Comparison of ENCODE assay signal across 1 cellular context in the genomic region with DNA sequence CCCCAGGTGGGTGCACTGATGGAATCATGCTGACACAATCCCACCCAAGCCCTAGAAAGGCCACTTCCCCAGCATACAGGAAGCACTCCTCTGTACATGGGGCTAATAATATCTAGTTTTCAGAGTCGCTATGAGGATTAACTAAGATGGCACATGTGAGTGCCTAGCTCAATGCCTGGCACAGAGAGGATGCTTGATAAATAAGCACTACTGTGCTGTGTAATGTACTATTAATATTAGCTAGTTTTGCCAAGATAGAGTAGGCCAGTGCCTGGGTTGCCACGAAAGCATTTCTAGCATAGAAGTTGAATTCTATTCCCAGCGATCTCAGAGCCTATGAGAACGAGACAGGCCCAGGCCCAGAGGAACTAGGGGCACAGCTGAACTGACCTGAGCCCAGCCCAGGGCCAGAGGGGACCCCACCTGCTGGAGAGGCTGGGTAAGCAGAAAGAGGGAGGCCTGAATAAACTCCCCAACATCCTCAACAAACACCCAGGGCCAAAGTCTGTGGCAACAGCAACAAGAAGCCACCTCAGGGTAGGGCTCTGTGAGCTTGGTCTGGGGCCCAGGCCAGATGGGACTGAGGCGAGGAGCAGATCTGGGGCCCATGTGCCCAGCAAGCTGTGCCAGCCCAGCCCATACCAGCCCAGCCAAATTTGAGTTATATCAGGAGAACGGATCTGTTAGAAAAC.
TF ChIP-seq lines count a peak whose summit lies in the region.

No MANE protein-coding gene starts in this region.

TF ChIP-seq in GM23338, 12 proteins besides CTCF, POLR2A, EP300 and RAD21 (continued from another document):
- TF ChIP-seq, protein P1, sequence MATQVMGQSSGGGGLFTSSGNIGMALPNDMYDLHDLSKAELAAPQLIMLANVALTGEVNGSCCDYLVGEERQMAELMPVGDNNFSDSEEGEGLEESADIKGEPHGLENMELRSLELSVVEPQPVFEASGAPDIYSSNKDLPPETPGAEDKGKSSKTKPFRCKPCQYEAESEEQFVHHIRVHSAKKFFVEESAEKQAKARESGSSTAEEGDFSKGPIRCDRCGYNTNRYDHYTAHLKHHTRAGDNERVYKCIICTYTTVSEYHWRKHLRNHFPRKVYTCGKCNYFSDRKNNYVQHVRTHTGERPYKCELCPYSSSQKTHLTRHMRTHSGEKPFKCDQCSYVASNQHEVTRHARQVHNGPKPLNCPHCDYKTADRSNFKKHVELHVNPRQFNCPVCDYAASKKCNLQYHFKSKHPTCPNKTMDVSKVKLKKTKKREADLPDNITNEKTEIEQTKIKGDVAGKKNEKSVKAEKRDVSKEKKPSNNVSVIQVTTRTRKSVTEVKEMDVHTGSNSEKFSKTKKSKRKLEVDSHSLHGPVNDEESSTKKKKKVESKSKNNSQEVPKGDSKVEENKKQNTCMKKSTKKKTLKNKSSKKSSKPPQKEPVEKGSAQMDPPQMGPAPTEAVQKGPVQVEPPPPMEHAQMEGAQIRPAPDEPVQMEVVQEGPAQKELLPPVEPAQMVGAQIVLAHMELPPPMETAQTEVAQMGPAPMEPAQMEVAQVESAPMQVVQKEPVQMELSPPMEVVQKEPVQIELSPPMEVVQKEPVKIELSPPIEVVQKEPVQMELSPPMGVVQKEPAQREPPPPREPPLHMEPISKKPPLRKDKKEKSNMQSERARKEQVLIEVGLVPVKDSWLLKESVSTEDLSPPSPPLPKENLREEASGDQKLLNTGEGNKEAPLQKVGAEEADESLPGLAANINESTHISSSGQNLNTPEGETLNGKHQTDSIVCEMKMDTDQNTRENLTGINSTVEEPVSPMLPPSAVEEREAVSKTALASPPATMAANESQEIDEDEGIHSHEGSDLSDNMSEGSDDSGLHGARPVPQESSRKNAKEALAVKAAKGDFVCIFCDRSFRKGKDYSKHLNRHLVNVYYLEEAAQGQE (IDR thresholded peaks at IDR 0.05; ENCODE audit: unreplicated experiment), result no peak
- TF ChIP-seq ZNF331 (CRISPR knock-in tag; IDR thresholded peaks at IDR 0.05; ENCODE audit: low read depth), result no peak
- no peak for TF ChIP-seq JUNB (IDR thresholded peaks at IDR 0.05; ENCODE audit: unreplicated experiment)
- TF ChIP-seq EZH2 (IDR thresholded peaks at IDR 0.05; ENCODE audit: low read depth, unreplicated experiment), result no peak
- TF ChIP-seq, protein P2, sequence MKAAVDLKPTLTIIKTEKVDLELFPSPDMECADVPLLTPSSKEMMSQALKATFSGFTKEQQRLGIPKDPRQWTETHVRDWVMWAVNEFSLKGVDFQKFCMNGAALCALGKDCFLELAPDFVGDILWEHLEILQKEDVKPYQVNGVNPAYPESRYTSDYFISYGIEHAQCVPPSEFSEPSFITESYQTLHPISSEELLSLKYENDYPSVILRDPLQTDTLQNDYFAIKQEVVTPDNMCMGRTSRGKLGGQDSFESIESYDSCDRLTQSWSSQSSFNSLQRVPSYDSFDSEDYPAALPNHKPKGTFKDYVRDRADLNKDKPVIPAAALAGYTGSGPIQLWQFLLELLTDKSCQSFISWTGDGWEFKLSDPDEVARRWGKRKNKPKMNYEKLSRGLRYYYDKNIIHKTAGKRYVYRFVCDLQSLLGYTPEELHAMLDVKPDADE (IDR thresholded peaks at IDR 0.05), result no peak
- TF ChIP-seq CREB1 (CRISPR knock-in tag; IDR thresholded peaks at IDR 0.05; ENCODE audit: low read depth), result no peak
- TF ChIP-seq ZNF114 (CRISPR knock-in tag; IDR thresholded peaks at IDR 0.05), result no peak
- TF ChIP-seq, protein P3, sequence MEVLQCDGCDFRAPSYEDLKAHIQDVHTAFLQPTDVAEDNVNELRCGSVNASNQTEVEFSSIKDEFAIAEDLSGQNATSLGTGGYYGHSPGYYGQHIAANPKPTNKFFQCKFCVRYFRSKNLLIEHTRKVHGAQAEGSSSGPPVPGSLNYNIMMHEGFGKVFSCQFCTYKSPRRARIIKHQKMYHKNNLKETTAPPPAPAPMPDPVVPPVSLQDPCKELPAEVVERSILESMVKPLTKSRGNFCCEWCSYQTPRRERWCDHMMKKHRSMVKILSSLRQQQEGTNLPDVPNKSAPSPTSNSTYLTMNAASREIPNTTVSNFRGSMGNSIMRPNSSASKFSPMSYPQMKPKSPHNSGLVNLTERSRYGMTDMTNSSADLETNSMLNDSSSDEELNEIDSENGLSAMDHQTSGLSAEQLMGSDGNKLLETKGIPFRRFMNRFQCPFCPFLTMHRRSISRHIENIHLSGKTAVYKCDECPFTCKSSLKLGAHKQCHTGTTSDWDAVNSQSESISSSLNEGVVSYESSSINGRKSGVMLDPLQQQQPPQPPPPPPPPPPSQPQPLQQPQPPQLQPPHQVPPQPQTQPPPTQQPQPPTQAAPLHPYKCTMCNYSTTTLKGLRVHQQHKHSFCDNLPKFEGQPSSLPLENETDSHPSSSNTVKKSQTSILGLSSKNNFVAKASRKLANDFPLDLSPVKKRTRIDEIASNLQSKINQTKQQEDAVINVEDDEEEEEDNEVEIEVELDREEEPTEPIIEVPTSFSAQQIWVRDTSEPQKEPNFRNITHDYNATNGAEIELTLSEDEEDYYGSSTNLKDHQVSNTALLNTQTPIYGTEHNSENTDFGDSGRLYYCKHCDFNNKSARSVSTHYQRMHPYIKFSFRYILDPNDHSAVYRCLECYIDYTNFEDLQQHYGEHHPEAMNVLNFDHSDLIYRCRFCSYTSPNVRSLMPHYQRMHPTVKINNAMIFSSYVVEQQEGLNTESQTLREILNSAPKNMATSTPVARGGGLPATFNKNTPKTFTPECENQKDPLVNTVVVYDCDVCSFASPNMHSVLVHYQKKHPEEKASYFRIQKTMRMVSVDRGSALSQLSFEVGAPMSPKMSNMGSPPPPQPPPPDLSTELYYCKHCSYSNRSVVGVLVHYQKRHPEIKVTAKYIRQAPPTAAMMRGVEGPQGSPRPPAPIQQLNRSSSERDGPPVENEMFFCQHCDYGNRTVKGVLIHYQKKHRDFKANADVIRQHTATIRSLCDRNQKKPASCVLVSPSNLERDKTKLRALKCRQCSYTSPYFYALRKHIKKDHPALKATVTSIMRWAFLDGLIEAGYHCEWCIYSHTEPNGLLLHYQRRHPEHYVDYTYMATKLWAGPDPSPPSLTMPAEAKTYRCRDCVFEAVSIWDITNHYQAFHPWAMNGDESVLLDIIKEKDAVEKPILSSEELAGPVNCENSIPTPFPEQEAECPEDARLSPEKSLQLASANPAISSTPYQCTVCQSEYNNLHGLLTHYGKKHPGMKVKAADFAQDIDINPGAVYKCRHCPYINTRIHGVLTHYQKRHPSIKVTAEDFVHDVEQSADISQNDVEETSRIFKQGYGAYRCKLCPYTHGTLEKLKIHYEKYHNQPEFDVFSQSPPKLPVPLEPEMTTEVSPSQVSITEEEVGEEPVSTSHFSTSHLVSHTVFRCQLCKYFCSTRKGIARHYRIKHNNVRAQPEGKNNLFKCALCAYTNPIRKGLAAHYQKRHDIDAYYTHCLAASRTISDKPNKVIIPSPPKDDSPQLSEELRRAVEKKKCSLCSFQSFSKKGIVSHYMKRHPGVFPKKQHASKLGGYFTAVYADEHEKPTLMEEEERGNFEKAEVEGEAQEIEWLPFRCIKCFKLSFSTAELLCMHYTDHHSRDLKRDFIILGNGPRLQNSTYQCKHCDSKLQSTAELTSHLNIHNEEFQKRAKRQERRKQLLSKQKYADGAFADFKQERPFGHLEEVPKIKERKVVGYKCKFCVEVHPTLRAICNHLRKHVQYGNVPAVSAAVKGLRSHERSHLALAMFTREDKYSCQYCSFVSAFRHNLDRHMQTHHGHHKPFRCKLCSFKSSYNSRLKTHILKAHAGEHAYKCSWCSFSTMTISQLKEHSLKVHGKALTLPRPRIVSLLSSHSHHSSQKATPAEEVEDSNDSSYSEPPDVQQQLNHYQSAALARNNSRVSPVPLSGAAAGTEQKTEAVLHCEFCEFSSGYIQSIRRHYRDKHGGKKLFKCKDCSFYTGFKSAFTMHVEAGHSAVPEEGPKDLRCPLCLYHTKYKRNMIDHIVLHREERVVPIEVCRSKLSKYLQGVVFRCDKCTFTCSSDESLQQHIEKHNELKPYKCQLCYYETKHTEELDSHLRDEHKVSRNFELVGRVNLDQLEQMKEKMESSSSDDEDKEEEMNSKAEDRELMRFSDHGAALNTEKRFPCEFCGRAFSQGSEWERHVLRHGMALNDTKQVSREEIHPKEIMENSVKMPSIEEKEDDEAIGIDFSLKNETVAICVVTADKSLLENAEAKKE (CRISPR knock-in tag; IDR thresholded peaks at IDR 0.05), result no peak
- no peak for TF ChIP-seq POLR2AphosphoS5 (IDR thresholded peaks at IDR 0.05; ENCODE audit: low read depth)
TF ChIP-seq in GM23338: peak in this region for 0.
